35 cellular contexts compared by ENCODE assay signal in the genomic region with DNA sequence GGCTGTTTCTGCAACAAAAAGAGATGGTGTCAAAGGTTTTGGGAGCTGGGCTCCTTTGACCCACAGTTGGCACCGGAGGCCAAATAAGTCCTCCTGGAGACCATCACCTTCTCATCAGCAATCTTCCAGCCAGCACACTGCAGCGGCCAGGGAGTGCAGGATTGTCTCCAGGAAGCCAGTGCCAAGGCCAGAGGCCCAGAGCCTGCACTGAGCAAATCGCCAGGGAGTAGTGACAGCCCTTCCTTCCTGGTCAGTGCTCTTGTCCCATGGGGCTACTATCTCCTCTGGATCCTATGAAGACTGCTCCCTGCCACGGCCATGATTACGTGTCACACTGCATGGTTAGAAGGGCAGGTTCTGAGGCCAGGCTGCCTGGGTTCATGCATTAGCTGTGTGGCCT.
"Had no signal": no experiment of that assay in that cellular context is flagged by ENCODE, and none has a peak within 500 bp of the region (broad histone marks: within the 10 kb centered on the region; RNA-seq: fewer than 3 reads in every experiment).

No MANE protein-coding gene starts in this region.

- DNase-seq: activated B cell treated with CpG ODN at 0.5 μM for 24 hours; activated CD4-positive, alpha-beta memory T cell treated with anti-CD3 and anti-CD28 coated beads, Interleukin-2, amount 10 ng/mL, durations not matched to agents 7 days and 5 days; activated CD4-positive, alpha-beta T cell treated with anti-CD3 and anti-CD28 coated beads for 4 hours; activated CD4-positive, alpha-beta T cell treated with anti-CD3 and anti-CD28 coated beads, Interleukin-2, amount 10 ng/mL, durations not matched to agents 7 days and 5 days; activated CD4-positive, alpha-beta T cell treated with anti-CD3 and anti-CD28 coated beads, Interleukin-2, amount 50 U/mL, for 4 hours; activated CD4-positive, CD25-positive, alpha-beta regulatory T cell treated with anti-CD3 and anti-CD28 coated beads, Interleukin-2, amount 50 U/mL, for 72 hours; activated CD8-positive, alpha-beta memory T cell treated with anti-CD3 and anti-CD28 coated beads, Interleukin-2, amount 50 U/mL, for 48 hours; activated gamma-delta T cell; activated naive CD4-positive, alpha-beta T cell; activated naive CD4-positive, alpha-beta T cell treated with anti-CD3 and anti-CD28 coated beads, Interleukin-2, amount 10 ng/mL, durations not matched to agents 7 days and 5 days; activated naive CD8-positive, alpha-beta T cell treated with anti-CD3 and anti-CD28 coated beads, Interleukin-2, amount 10 ng/mL, durations not matched to agents 7 days and 5 days; activated T-cell treated with anti-CD3 and anti-CD28 coated beads for 4 hours; activated T-cell treated with anti-CD3 and anti-CD28 coated beads, Interleukin-2, amount 50 U/mL, for 24 hours; activated T-cell treated with anti-CD3 and anti-CD28 coated beads, Interleukin-2, amount 50 U/mL, for 72 hours; cortex of kidney; dermis blood vessel endothelial cell; effector CD4-positive, alpha-beta T cell; effector memory CD8-positive, alpha-beta T cell; erythroblast; foreskin keratinocyte; gastrocnemius medialis; glutamatergic neuron; heart left ventricle; T-helper 1 cell; T-helper 17 cell; T1000; WERI-Rb-1 had no signal

- ATAC-seq: activated naive CD4-positive, alpha-beta T cell treated with anti-CD3 and anti-CD28 coated beads, Interleukin-2, amount 50 U/mL, for 72 hours; activated T-cell treated with anti-CD3 and anti-CD28 coated beads, Interleukin-2, amount 50 U/mL, for 72 hours; effector memory CD8-positive, alpha-beta T cell; foreskin keratinocyte; gastrocnemius medialis; heart left ventricle; T-helper 17 cell had no signal

- H3K4me3 ChIP-seq: ascending aorta, breast epithelium, esophagus muscularis mucosa, gastrocnemius medialis, heart left ventricle had no signal

- H3K27ac Mint-ChIP-seq: activated B cell treated with CpG ODN at 0.5 μM for 24 hours; activated CD4-positive, alpha-beta memory T cell treated with anti-CD3 and anti-CD28 coated beads, Interleukin-2, amount 10 ng/mL, durations not matched to agents 7 days and 5 days; activated CD4-positive, alpha-beta T cell treated with anti-CD3 and anti-CD28 coated beads, Interleukin-2, amount 10 ng/mL, durations not matched to agents 7 days and 5 days; activated naive CD4-positive, alpha-beta T cell treated with anti-CD3 and anti-CD28 coated beads, Interleukin-2, amount 10 ng/mL, durations not matched to agents 7 days and 5 days; activated naive CD8-positive, alpha-beta T cell treated with anti-CD3 and anti-CD28 coated beads, Interleukin-2, amount 10 ng/mL, durations not matched to agents 7 days and 5 days; activated T-cell treated with anti-CD3 and anti-CD28 coated beads, Interleukin-2, amount 50 U/mL, for 24 hours; activated T-cell treated with anti-CD3 and anti-CD28 coated beads, Interleukin-2, amount 50 U/mL, for 72 hours; brain; effector memory CD8-positive, alpha-beta T cell; T-helper 17 cell; T-helper 2 cell treated with Interferon-gamma antibody and Interleukin-4, amounts not matched to agents 5 μg/mL and 100 μg/mL, for 36 hours had no signal

- H3K27me3 Mint-ChIP-seq: activated T-cell treated with anti-CD3 and anti-CD28 coated beads, Interleukin-2, amount 50 U/mL, for 24 hours; brain; central memory CD8-positive, alpha-beta T cell had no signal

- H3K36me3 Mint-ChIP-seq: activated naive CD4-positive, alpha-beta T cell treated with anti-CD3 and anti-CD28 coated beads, Interleukin-2, amount 10 ng/mL, durations not matched to agents 7 days and 5 days; activated naive CD4-positive, alpha-beta T cell treated with anti-CD3 and anti-CD28 coated beads, Interleukin-2, amount 50 U/mL, for 72 hours; activated naive CD8-positive, alpha-beta T cell treated with anti-CD3 and anti-CD28 coated beads, Interleukin-2, amount 10 ng/mL, durations not matched to agents 7 days and 5 days; brain had no signal

- H3K36me3 ChIP-seq: ascending aorta, breast epithelium, esophagus muscularis mucosa, gastrocnemius medialis, heart left ventricle, WERI-Rb-1 had no signal

- H3K9me3 Mint-ChIP-seq: activated B cell treated with CpG ODN at 0.5 μM for 24 hours; activated CD4-positive, alpha-beta memory T cell treated with anti-CD3 and anti-CD28 coated beads, Interleukin-2, amount 10 ng/mL, durations not matched to agents 7 days and 5 days; activated CD4-positive, alpha-beta T cell treated with anti-CD3 and anti-CD28 coated beads, Interleukin-2, amount 10 ng/mL, durations not matched to agents 7 days and 5 days; activated naive CD4-positive, alpha-beta T cell treated with anti-CD3 and anti-CD28 coated beads, Interleukin-2, amount 10 ng/mL, durations not matched to agents 7 days and 5 days; activated naive CD4-positive, alpha-beta T cell treated with anti-CD3 and anti-CD28 coated beads, Interleukin-2, amount 50 U/mL, for 72 hours; activated naive CD8-positive, alpha-beta T cell treated with anti-CD3 and anti-CD28 coated beads, Interleukin-2, amount 10 ng/mL, durations not matched to agents 7 days and 5 days; activated T-cell treated with anti-CD3 and anti-CD28 coated beads, Interleukin-2, amount 50 U/mL, for 24 hours; activated T-cell treated with anti-CD3 and anti-CD28 coated beads, Interleukin-2, amount 50 U/mL, for 72 hours; brain; central memory CD8-positive, alpha-beta T cell; effector memory CD8-positive, alpha-beta T cell; T-helper 2 cell treated with Interferon-gamma antibody and Interleukin-4, amounts not matched to agents 5 μg/mL and 100 μg/mL, for 36 hours had no signal

- H3K4me1 Mint-ChIP-seq: activated B cell treated with CpG ODN at 0.5 μM for 24 hours had no signal

- H3K27ac ChIP-seq: ascending aorta, breast epithelium, esophagus muscularis mucosa, foreskin keratinocyte, gastrocnemius medialis, heart left ventricle had no signal

- H3K4me1 ChIP-seq: ascending aorta, breast epithelium, esophagus muscularis mucosa, foreskin keratinocyte, gastrocnemius medialis, heart left ventricle had no signal

- FAIRE-seq: colon had no signal

- H3K9me3 ChIP-seq: ascending aorta, breast epithelium, esophagus muscularis mucosa, gastrocnemius medialis, heart left ventricle had no signal

- H3K4me3 Mint-ChIP-seq: activated B cell treated with CpG ODN at 0.5 μM for 24 hours; activated CD4-positive, alpha-beta memory T cell treated with anti-CD3 and anti-CD28 coated beads, Interleukin-2, amount 10 ng/mL, durations not matched to agents 7 days and 5 days; activated CD4-positive, alpha-beta T cell treated with anti-CD3 and anti-CD28 coated beads, Interleukin-2, amount 10 ng/mL, durations not matched to agents 7 days and 5 days; activated naive CD4-positive, alpha-beta T cell treated with anti-CD3 and anti-CD28 coated beads, Interleukin-2, amount 10 ng/mL, durations not matched to agents 7 days and 5 days; activated naive CD8-positive, alpha-beta T cell treated with anti-CD3 and anti-CD28 coated beads, Interleukin-2, amount 10 ng/mL, durations not matched to agents 7 days and 5 days; activated T-cell treated with anti-CD3 and anti-CD28 coated beads, Interleukin-2, amount 50 U/mL, for 24 hours; activated T-cell treated with anti-CD3 and anti-CD28 coated beads, Interleukin-2, amount 50 U/mL, for 72 hours; brain; central memory CD8-positive, alpha-beta T cell; effector memory CD8-positive, alpha-beta T cell; T-helper 17 cell; T-helper 2 cell treated with Interferon-gamma antibody and Interleukin-4, amounts not matched to agents 5 μg/mL and 100 μg/mL, for 36 hours had no signal

- H3K27me3 ChIP-seq: ascending aorta, breast epithelium had no signal
